Comparison of ENCODE assay signal across 8 cellular contexts in genomic region chr20:38033330-38034107, GRCh38. TPM values are rescaled to one million over a fixed set of nuclear protein-coding genes. Genes with fewer than 3 reads are reported as not detected.
A peak's percentile ranks its signal among the peaks of the same experiment; 100 is the strongest.
DNase-seq lines count a peak whose midpoint lies in the region; ATAC-seq and TF ChIP-seq lines count a peak whose summit lies in the region.

TSS of gene RPRD1B (plus strand) at chr20:38033746. CDS start at chr20:38033948, 202 bp downstream.
TSS of gene TTI1 (minus strand) at chr20:38033456. CDS start at chr20:38013816, 19,640 bp downstream.

- no peaks in the 10 kb centered on the region for H3K9me3 ChIP-seq in ovary
- H3K9me3 ChIP-seq in thymus (ENCODE audit: control insufficient read depth) = no peaks in the 10 kb centered on the region

- H3K4me3 ChIP-seq in ovary (peak within 1 kb of the TSS; percentile 73), thymus (ENCODE audit: low read length) (peak within 1 kb of the TSS; percentile 97)

- ATAC-seq in HG02642 (IDR thresholded peaks at IDR 0.05; ENCODE audit: poor library complexity, unreplicated experiment) = peak; percentile 85
- peak; percentile 91 for ATAC-seq in activated naive CD8-positive, alpha-beta T cell treated with anti-CD3 and anti-CD28 coated beads, Interleukin-2, amount 50 U/mL, for 24 hours
- ATAC-seq in Right ventricle myocardium inferior = peak; percentile 97

- intact Hi-C loops in Right ventricle myocardium inferior (cut with DNase I) (no loop called here), ovary (cut with DNase I) (no loop called here)

- peak within 1 kb of the TSS; percentile 89 for H3K4me3 Mint-ChIP-seq in activated naive CD8-positive, alpha-beta T cell treated with anti-CD3 and anti-CD28 coated beads, Interleukin-2, amount 50 U/mL, for 24 hours

- peaks cover 77% of the 10 kb centered on the region for H3K4me1 Mint-ChIP-seq in activated naive CD8-positive, alpha-beta T cell treated with anti-CD3 and anti-CD28 coated beads, Interleukin-2, amount 50 U/mL, for 24 hours

- H3K4me1 ChIP-seq in ovary (ENCODE audit: insufficient read depth) (peaks cover 16% of the 10 kb centered on the region), thymus (ENCODE audit: control insufficient read depth, insufficient read depth, low read length) (peaks cover 25% of the 10 kb centered on the region)

- H3K27me3 Mint-ChIP-seq in activated naive CD8-positive, alpha-beta T cell treated with anti-CD3 and anti-CD28 coated beads, Interleukin-2, amount 50 U/mL, for 24 hours = no peaks in the 10 kb centered on the region

- H3K27ac ChIP-seq in ovary (peak within 1 kb of the TSS; percentile 82 to 87), thymus (ENCODE audit: low read depth) (peak within 1 kb of the TSS; percentile 86)

- peaks cover 55% of the 10 kb centered on the region for H3K36me3 Mint-ChIP-seq in activated naive CD8-positive, alpha-beta T cell treated with anti-CD3 and anti-CD28 coated beads, Interleukin-2, amount 50 U/mL, for 24 hours (ENCODE audit: low read depth)

- no peak for TF ChIP-seq EP300 in ovary (IDR thresholded peaks at IDR 0.05)

- peak; percentile 53 for TF ChIP-seq POLR2A in GM10847 (IDR thresholded peaks at IDR 0.05; ENCODE audit: extremely low read depth, insufficient read length)
- peak; percentile 66 for TF ChIP-seq POLR2A in ovary (IDR thresholded peaks at IDR 0.05)

- peak within 1 kb of the TSS; percentile 98 for H3K27ac Mint-ChIP-seq in activated naive CD8-positive, alpha-beta T cell treated with anti-CD3 and anti-CD28 coated beads, Interleukin-2, amount 50 U/mL, for 24 hours

- WGBS in ovary, 3 donors = 0 to 1% (median 0%) methylated on average over 48 to 69 of the region's 69 CpGs
- WGBS in thymus = under 1% methylated on average over 69 of the region's 69 CpGs

- H3K36me3 ChIP-seq in ovary (no peaks in the 10 kb centered on the region), thymus (ENCODE audit: control insufficient read depth, insufficient read depth) (peaks cover 5% of the 10 kb centered on the region)

- DNase-seq in NCI-H1417 (lab: John Stamatoyannopoulos, UW) = peak; percentile 92 to 98 (median 97)
- DNase-seq in SW480 (ENCODE audit: low spot score) = peak; percentile 94
- peak; percentile 90 for DNase-seq in activated naive CD8-positive, alpha-beta T cell treated with anti-CD3 and anti-CD28 coated beads, Interleukin-2, amount 50 U/mL, for 24 hours
- peak; percentile 96 for DNase-seq in Right ventricle myocardium inferior (ENCODE audit: missing footprints)
- DNase-seq in ovary = peak; percentile 88 to 94 (median 90)

- no peaks in the 10 kb centered on the region for H3K27me3 ChIP-seq in ovary
- H3K27me3 ChIP-seq in thymus (ENCODE audit: control insufficient read depth, insufficient read depth) = no peaks in the 10 kb centered on the region

- peak in 1 of 3 donors; percentile 13 for TF ChIP-seq CTCF in ovary (IDR thresholded peaks at IDR 0.05)

- H3K9me3 Mint-ChIP-seq in activated naive CD8-positive, alpha-beta T cell treated with anti-CD3 and anti-CD28 coated beads, Interleukin-2, amount 50 U/mL, for 24 hours = no peaks in the 10 kb centered on the region

RNA-seq across cellular contexts. Expression of gene RPRD1B, which starts in this region (rescaled TPM):
- total RNA-seq in Right ventricle myocardium inferior (84.7 TPM), ovary (10 to 100 TPM; 21.8 to 45.3 (median 33.4) TPM)
- polyA plus RNA-seq in ovary (10 to 100 TPM; 12.1 to 36.3 TPM), thymus (14.5 TPM)

RNA-seq across cellular contexts. Expression of gene TTI1, which starts in this region (rescaled TPM):
- 12.4 TPM for total RNA-seq in Right ventricle myocardium inferior
- total RNA-seq in ovary = 10 to 100 TPM; 10.7 to 19.7 (median 16.3) TPM
- polyA plus RNA-seq in ovary = 10 to 100 TPM in 1 of 2 donors, 1 to 10 TPM in 1; 9.3 to 18.8 TPM
- polyA plus RNA-seq in thymus = 11.2 TPM

Comparison
In these comparisons a context has a peak if more than half of its experiments do, and no peak if none do; other contexts are left out.
1. Peak in every context shown above with its lines: DNase-seq, ATAC-seq, H3K4me3 ChIP-seq and H3K27ac ChIP-seq.